Comparison of ENCODE assay signal across 8 cellular contexts in the genomic region with DNA sequence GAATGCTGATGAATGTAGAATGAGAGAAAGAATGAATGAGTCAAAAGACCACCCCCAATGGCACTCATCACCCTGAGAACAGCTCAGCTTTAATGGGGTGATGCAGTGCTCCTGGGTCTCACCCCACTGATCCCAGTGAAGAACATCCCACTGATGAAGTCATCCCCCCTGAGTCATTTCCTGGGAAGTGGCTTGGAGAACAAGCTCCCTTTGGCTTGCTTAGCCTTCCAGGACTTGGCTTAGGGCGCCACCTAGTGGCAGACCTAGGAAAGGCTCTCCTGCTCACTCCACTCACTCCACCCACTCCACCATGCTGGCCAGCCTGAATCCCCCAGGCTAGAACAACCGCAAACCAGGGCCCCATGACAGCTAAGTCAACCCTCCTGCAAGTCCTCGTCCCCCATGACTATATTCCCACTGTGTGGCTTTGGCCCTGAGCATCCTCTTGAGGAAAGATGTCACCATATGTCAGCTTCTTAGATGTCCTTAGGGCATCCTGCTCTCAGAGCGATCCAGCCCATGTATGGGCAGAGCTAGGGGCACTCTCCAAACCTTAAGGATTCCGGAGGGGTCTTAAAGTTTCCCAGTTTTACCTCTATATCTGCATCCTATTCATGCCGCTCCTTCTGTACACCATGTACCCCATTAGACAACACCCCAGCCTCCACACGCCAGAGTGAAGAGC. TPM values are rescaled to one million over a fixed set of nuclear protein-coding genes. Genes with fewer than 3 reads are reported as not detected.
DNase-seq lines count a peak whose midpoint lies in the region; ATAC-seq and TF ChIP-seq lines count a peak whose summit lies in the region.

No MANE protein-coding gene starts in this region.

- no peak overlapping the region for H3K4me2 ChIP-seq in OCI-LY7 (ENCODE audit: low read length)

- H3K9me3 Mint-ChIP-seq in naive thymus-derived CD4-positive, alpha-beta T cell: peaks cover 0 to 5% (median 0%) of the 10 kb centered on the region in 11 donors
- no peaks in the 10 kb centered on the region for H3K9me3 Mint-ChIP-seq in stimulated activated effector memory CD8-positive, alpha-beta T cell treated with anti-CD3 and anti-CD28 coated beads, Interleukin-12 subunit alpha, Interleukin-12 subunit beta, amount 100 ng/mL, for 72 hours

- peaks cover 9% of the 10 kb centered on the region; the same call in 1 of the 2 replicates for H3K9me3 ChIP-seq in OCI-LY7 (ENCODE audit: low read length)
- no peaks in the 10 kb centered on the region for H3K9me3 ChIP-seq in naive thymus-derived CD4-positive, alpha-beta T cell (ENCODE audit: control insufficient read depth in 2 of 3, low read length in 3 of 3)

- peak overlapping the region in 9 of 10 donors; percentile 1 to 79 (median 58) for H3K4me3 Mint-ChIP-seq in naive thymus-derived CD4-positive, alpha-beta T cell
- H3K4me3 Mint-ChIP-seq in stimulated activated effector memory CD8-positive, alpha-beta T cell treated with anti-CD3 and anti-CD28 coated beads, Interleukin-12 subunit alpha, Interleukin-12 subunit beta, amount 100 ng/mL, for 72 hours: no peak overlapping the region

- H3K27me3 ChIP-seq in naive thymus-derived CD4-positive, alpha-beta T cell (ENCODE audit: control insufficient read depth in 2 of 2, insufficient read depth in 2 of 2, low read length in 2 of 2): no peaks in the 10 kb centered on the region

- DNase-seq in GM12865 (ENCODE audit: low read depth): peak; percentile 85
- DNase-seq in KG1 (lab: John Stamatoyannopoulos, UW): peak; percentile 83
- DNase-seq in OCI-LY7 (ENCODE audit: low spot score): peak; percentile 76
- peak; percentile 75 for DNase-seq in activated T-cell treated with anti-CD3 and anti-CD28 coated beads for 24 hours (ENCODE audit: low read depth)
- DNase-seq in naive thymus-derived CD4-positive, alpha-beta T cell: peak; percentile 57 to 86 (median 76)
- peak; percentile 90 to 92 for DNase-seq in stimulated activated effector memory CD8-positive, alpha-beta T cell treated with anti-CD3 and anti-CD28 coated beads, Interleukin-12 subunit alpha, Interleukin-12 subunit beta, amount 100 ng/mL, for 72 hours (ENCODE audit: low spot score in 2 of 2)

- CTCF ChIA-PET in OCI-LY7 (lab: Charles Lee; ENCODE audit: unreplicated experiment): interaction anchor here (0.6 to 2.3 kb wide), 9 partner anchors 10 to 556 kb away, joined by 3 to 12 read pairs (median 3); no protein-coding TSS in a partner anchor
- CTCF ChIA-PET in naive thymus-derived CD4-positive, alpha-beta T cell (lab: Charles Lee): interaction anchor here (0.6 to 9.5 kb wide), 44 partner anchors 8 to 521 kb away, joined by 3 to 138 read pairs (median 6); a partner anchor contains a TSS

- BruUV-seq in OCI-LY7 (replicated peaks; lab: Mats Ljungman, UMichigan): no TSS peak

- no peaks in the 10 kb centered on the region for H3K36me3 ChIP-seq in OCI-LY7 (ENCODE audit: insufficient read depth, low read length)
- no peaks in the 10 kb centered on the region for H3K36me3 ChIP-seq in naive thymus-derived CD4-positive, alpha-beta T cell (ENCODE audit: control insufficient read depth in 2 of 3, insufficient read depth in 3 of 3, low read length in 3 of 3)

- H3K79me2 ChIP-seq in OCI-LY7 (ENCODE audit: insufficient read depth, low read depth, low read length): no peaks in the 10 kb centered on the region

- ATAC-seq in esophagus mucosa (peak; percentile 95), HG03460 (IDR thresholded peaks at IDR 0.05; ENCODE audit: unreplicated experiment) (no peak)
- ATAC-seq in naive thymus-derived CD4-positive, alpha-beta T cell: peak; percentile 64
- ATAC-seq in stimulated activated effector memory CD8-positive, alpha-beta T cell treated with anti-CD3 and anti-CD28 coated beads, Interleukin-12 subunit alpha, Interleukin-12 subunit beta, amount 100 ng/mL, for 72 hours: peak; percentile 65

- H2AFZ ChIP-seq in OCI-LY7 (ENCODE audit: low read length): no peak overlapping the region

- H3K4me3 ChIP-seq in GM12865 (ENCODE audit: low read depth, low read length): no peak overlapping the region
- no peak overlapping the region for H3K4me3 ChIP-seq in OCI-LY7 (ENCODE audit: low read depth, low read length, poor library complexity, severe bottlenecking)
- H3K4me3 ChIP-seq in naive thymus-derived CD4-positive, alpha-beta T cell (ENCODE audit: low read length): no peak overlapping the region

- H3K36me3 Mint-ChIP-seq in naive thymus-derived CD4-positive, alpha-beta T cell: peaks cover 0 to 8% (median 5%) of the 10 kb centered on the region in 5 donors
- peaks cover 4% of the 10 kb centered on the region for H3K36me3 Mint-ChIP-seq in stimulated activated effector memory CD8-positive, alpha-beta T cell treated with anti-CD3 and anti-CD28 coated beads, Interleukin-12 subunit alpha, Interleukin-12 subunit beta, amount 100 ng/mL, for 72 hours

- no peak overlapping the region for H3K27ac ChIP-seq in OCI-LY7 (ENCODE audit: low read depth, low read length, poor library complexity, severe bottlenecking)
- no peak overlapping the region for H3K27ac ChIP-seq in naive thymus-derived CD4-positive, alpha-beta T cell (ENCODE audit: low read depth, low read length)

- no peaks in the 10 kb centered on the region for H3K27me3 Mint-ChIP-seq in naive thymus-derived CD4-positive, alpha-beta T cell

- H4K20me1 ChIP-seq in OCI-LY7 (ENCODE audit: insufficient read depth, low read length): no peaks in the 10 kb centered on the region

- H3K27ac Mint-ChIP-seq in naive thymus-derived CD4-positive, alpha-beta T cell: peak overlapping the region; percentile 30 to 91 (median 82)
- H3K27ac Mint-ChIP-seq in stimulated activated effector memory CD8-positive, alpha-beta T cell treated with anti-CD3 and anti-CD28 coated beads, Interleukin-12 subunit alpha, Interleukin-12 subunit beta, amount 100 ng/mL, for 72 hours: peak overlapping the region; percentile 71

- TF ChIP-seq CTCF in GM12865 (IDR thresholded peaks at IDR 0.05; ENCODE audit: insufficient read depth, low read depth, low read length, missing control alignments) (peak; percentile 96), OCI-LY7 (conservative IDR thresholded peaks at IDR 0.05; ENCODE audit: low read length) (peak; percentile 98)

- POLR2A ChIA-PET in OCI-LY7 (lab: Charles Lee): interaction anchor here (0.6 to 1.2 kb wide), 2 partner anchors 25 to 54 kb away, joined by 3 read pairs; no protein-coding TSS in a partner anchor
- POLR2A ChIA-PET in naive thymus-derived CD4-positive, alpha-beta T cell (lab: Charles Lee): interaction anchor here (0.6 to 3.3 kb wide), 11 partner anchors 10 to 139 kb away, joined by 3 to 20 read pairs (median 6); a partner anchor contains a TSS

- intact Hi-C loops in OCI-LY7 (cut with micrococcal nuclease; ENCODE audit: unreplicated experiment): loop anchor here (1.0 to 10.0 kb wide), 3 partner anchors 103 to 132 kb away; no protein-coding TSS in a partner anchor
- intact Hi-C loops in naive thymus-derived CD4-positive, alpha-beta T cell (cut with micrococcal nuclease): loop anchor here (1.0 to 10.0 kb wide), 4 partner anchors 103 to 522 kb away; no protein-coding TSS in a partner anchor

- H3K4me1 Mint-ChIP-seq in naive thymus-derived CD4-positive, alpha-beta T cell: peaks cover 50 to 83% (median 60%) of the 10 kb centered on the region in 7 donors
- peaks cover 82% of the 10 kb centered on the region for H3K4me1 Mint-ChIP-seq in stimulated activated effector memory CD8-positive, alpha-beta T cell treated with anti-CD3 and anti-CD28 coated beads, Interleukin-12 subunit alpha, Interleukin-12 subunit beta, amount 100 ng/mL, for 72 hours

- peaks cover 22% of the 10 kb centered on the region for H3K4me1 ChIP-seq in OCI-LY7 (ENCODE audit: insufficient read depth, low read length, poor library complexity, severe bottlenecking)
- H3K4me1 ChIP-seq in naive thymus-derived CD4-positive, alpha-beta T cell (ENCODE audit: control insufficient read depth in 2 of 2, insufficient read depth in 2 of 2, low read length in 2 of 2): peaks cover 49 to 51% of the 10 kb centered on the region in 2 donors

- no peaks in the 10 kb centered on the region for H3K9me2 ChIP-seq in OCI-LY7 (ENCODE audit: insufficient read depth, low read length)

RNA-seq across cellular contexts. Expression of a gene that starts 17.8 kb away (rescaled TPM):
- total RNA-seq in OCI-LY7 (2014; rRNA removed; shearing (Covaris generic)): 0.33 and 0.79 TPM in 2 replicates
- total RNA-seq in OCI-LY7 (2022) (0.85 and 1.1 TPM in 2 replicates), esophagus mucosa (29.9 TPM)
- 1 to 10 TPM; 2.4 to 4.1 (median 3.1) TPM for total RNA-seq in naive thymus-derived CD4-positive, alpha-beta T cell
- polyA plus RNA-seq in naive thymus-derived CD4-positive, alpha-beta T cell: under 1 TPM; 0.47 to 0.66 TPM

RNA-seq across cellular contexts. Expression of a gene that starts 39.2 kb away (rescaled TPM):
- total RNA-seq in OCI-LY7 (2014; rRNA removed; shearing (Covaris generic)): 8.2 and 15.7 TPM in 2 replicates
- total RNA-seq in OCI-LY7 (2022): 18.3 and 25.2 TPM in 2 replicates
- total RNA-seq in esophagus mucosa: 3.8 TPM
- total RNA-seq in naive thymus-derived CD4-positive, alpha-beta T cell: 100 to 1,000 TPM; 154 to 300 (median 184) TPM
- polyA plus RNA-seq in naive thymus-derived CD4-positive, alpha-beta T cell: 100 to 1,000 TPM in 1 of 2 donors, 10 to 100 TPM in 1; 85.2 to 163 TPM

Comparison
In these comparisons a context has a peak if more than half of its experiments do, and no peak if none do; other contexts are left out.
1. RNA of a gene that starts 39.2 kb away (total RNA-seq): 154 to 300 TPM in naive thymus-derived CD4-positive, alpha-beta T cell; 8.2 to 25.2 TPM in OCI-LY7 and 3.8 TPM in esophagus mucosa (single experiment); every median in the first group is over 4 times any median in the second.
2. Peak in every context shown above with its lines, with median percentiles within 50 percentile points of each other: DNase-seq.